In genomic region chr17:28177351-28177750, GRCh38 we compare ENCODE assay signal across 16 cellular contexts.
DNase-seq lines count a peak whose midpoint lies in the region; ATAC-seq and TF ChIP-seq lines count a peak whose summit lies in the region.
"Had no signal": no experiment of that assay in that cellular context is flagged by ENCODE, and none has a peak within 500 bp of the region (broad histone marks: within the 10 kb centered on the region; RNA-seq: fewer than 3 reads in every experiment).

No MANE protein-coding gene starts in this region.

- no peaks in the 10 kb centered on the region for H3K27me3 Mint-ChIP-seq in endothelial cell (ENCODE audit: unreplicated experiment)
- H3K27me3 Mint-ChIP-seq: CD4-positive, CD25-positive, alpha-beta regulatory T cell had no signal

- H3K4me1 ChIP-seq in mesendoderm (ENCODE audit: control insufficient read depth, low read depth, low read length): peaks cover 2% of the 10 kb centered on the region
- H3K4me1 ChIP-seq: BE2C had no signal

- no peak overlapping the region for H4K8ac ChIP-seq in mesendoderm (ENCODE audit: low read depth, low read length)

- H3K4me2 ChIP-seq in mesendoderm (ENCODE audit: low read length): no peak overlapping the region

- H3K27me3 ChIP-seq in mesendoderm (ENCODE audit: insufficient read depth, low read length, poor library complexity): no peaks in the 10 kb centered on the region
- H3K27me3 ChIP-seq: BE2C, MG63 had no signal

- no peaks in the 10 kb centered on the region for H3K79me2 ChIP-seq in mesendoderm (ENCODE audit: control insufficient read depth, insufficient read depth, low read length)

- WGBS in mesendoderm (ENCODE audit: extremely low coverage, insufficient coverage, low lambda C conversion rate): no CpG with 5 or more reads among the region's 2 CpGs

- TF ChIP-seq CTCF in endothelial cell (IDR thresholded peaks at IDR 0.05; ENCODE audit: unreplicated experiment) (no peak), omental fat pad (IDR thresholded peaks at IDR 0.05) (no peak)

- H3K4me3 Mint-ChIP-seq in endothelial cell (ENCODE audit: unreplicated experiment): no peak overlapping the region
- H3K4me3 Mint-ChIP-seq: CD4-positive, CD25-positive, alpha-beta regulatory T cell had no signal

- no peaks in the 10 kb centered on the region for H3K9me3 Mint-ChIP-seq in endothelial cell (ENCODE audit: unreplicated experiment)
- H3K9me3 Mint-ChIP-seq: CD4-positive, CD25-positive, alpha-beta regulatory T cell had no signal

- H3K23ac ChIP-seq in mesendoderm (ENCODE audit: low read length): no peak overlapping the region

- no peak overlapping the region for H3K9ac ChIP-seq in mesendoderm (ENCODE audit: low read length)

- H3K4me1 Mint-ChIP-seq in endothelial cell (ENCODE audit: unreplicated experiment): peaks cover 49% of the 10 kb centered on the region

- H4K5ac ChIP-seq in mesendoderm (ENCODE audit: low read length): no peak overlapping the region

- no peaks in the 10 kb centered on the region for H3K79me1 ChIP-seq in mesendoderm (ENCODE audit: low read length)

- H2AK5ac ChIP-seq in mesendoderm (ENCODE audit: low read length): no peak overlapping the region

- H3K36me3 Mint-ChIP-seq in endothelial cell (ENCODE audit: low read depth, unreplicated experiment): peaks cover 15% of the 10 kb centered on the region

- peak; percentile 14 for DNase-seq in MV-4-11 (lab: John Stamatoyannopoulos, UW)
- DNase-seq in endothelial cell (ENCODE audit: low spot score): no peak
- peak; percentile 72 for DNase-seq in mesendoderm
- no peak for DNase-seq in activated T-cell treated with anti-CD3 and anti-CD28 coated beads for 4 hours
- DNase-seq in omental fat pad (ENCODE audit: low spot score): no peak
- DNase-seq: BE2C; CD4-positive, CD25-positive, alpha-beta regulatory T cell; MG63; NCI-H1048; NCI-H1417 treated with DMSO at 0.1 percent for 48 hours; NCI-H187 treated with DMSO at 0.1 percent for 48 hours; NCI-H510A had no signal

- no peak overlapping the region for H2BK15ac ChIP-seq in mesendoderm (replicated peaks; ENCODE audit: low read depth)

- no peak overlapping the region for H2BK120ac ChIP-seq in mesendoderm (ENCODE audit: low read depth, low read length)

- H3K18ac ChIP-seq in mesendoderm (ENCODE audit: low read length): no peak overlapping the region

- no peak for ATAC-seq in HG02763 (IDR thresholded peaks at IDR 0.05; ENCODE audit: unreplicated experiment)
- ATAC-seq in HG02981 (IDR thresholded peaks at IDR 0.05; ENCODE audit: unreplicated experiment): no peak
- no peak for ATAC-seq in omental fat pad (ENCODE audit: low FRiP score)
- ATAC-seq: K562, SK-N-SH treated with all-trans-retinoic acid at 6 μM for 48 hours had no signal

- no peak overlapping the region for H3K4me3 ChIP-seq in mesendoderm (ENCODE audit: low read length)
- H3K4me3 ChIP-seq: K562, MG63 had no signal

- no peak overlapping the region for H3K4ac ChIP-seq in mesendoderm (ENCODE audit: low read depth, low read length)

- H3K27ac Mint-ChIP-seq in endothelial cell (ENCODE audit: unreplicated experiment): peak overlapping the region; percentile 99
- H3K27ac Mint-ChIP-seq: CD4-positive, CD25-positive, alpha-beta regulatory T cell had no signal

- H2BK5ac ChIP-seq in mesendoderm (ENCODE audit: low read length): no peak overlapping the region

- H3K56ac ChIP-seq in mesendoderm (ENCODE audit: low read length): no peak overlapping the region

- no peak overlapping the region for H3K27ac ChIP-seq in mesendoderm (ENCODE audit: low read depth, low read length)

- no peaks in the 10 kb centered on the region for H3K36me3 ChIP-seq in mesendoderm (ENCODE audit: control insufficient read depth, insufficient read depth, low read length)
- H3K36me3 ChIP-seq: BE2C had no signal

Comparison
In these comparisons a context has a peak if more than half of its experiments do, and no peak if none do; other contexts are left out.
1. DNase-seq: peak in MV-4-11 (single experiment) and mesendoderm (single experiment); none in endothelial cell (single experiment), activated T-cell treated with anti-CD3 and anti-CD28 coated beads for 4 hours (single experiment) and omental fat pad (single experiment).